In the genomic region with DNA sequence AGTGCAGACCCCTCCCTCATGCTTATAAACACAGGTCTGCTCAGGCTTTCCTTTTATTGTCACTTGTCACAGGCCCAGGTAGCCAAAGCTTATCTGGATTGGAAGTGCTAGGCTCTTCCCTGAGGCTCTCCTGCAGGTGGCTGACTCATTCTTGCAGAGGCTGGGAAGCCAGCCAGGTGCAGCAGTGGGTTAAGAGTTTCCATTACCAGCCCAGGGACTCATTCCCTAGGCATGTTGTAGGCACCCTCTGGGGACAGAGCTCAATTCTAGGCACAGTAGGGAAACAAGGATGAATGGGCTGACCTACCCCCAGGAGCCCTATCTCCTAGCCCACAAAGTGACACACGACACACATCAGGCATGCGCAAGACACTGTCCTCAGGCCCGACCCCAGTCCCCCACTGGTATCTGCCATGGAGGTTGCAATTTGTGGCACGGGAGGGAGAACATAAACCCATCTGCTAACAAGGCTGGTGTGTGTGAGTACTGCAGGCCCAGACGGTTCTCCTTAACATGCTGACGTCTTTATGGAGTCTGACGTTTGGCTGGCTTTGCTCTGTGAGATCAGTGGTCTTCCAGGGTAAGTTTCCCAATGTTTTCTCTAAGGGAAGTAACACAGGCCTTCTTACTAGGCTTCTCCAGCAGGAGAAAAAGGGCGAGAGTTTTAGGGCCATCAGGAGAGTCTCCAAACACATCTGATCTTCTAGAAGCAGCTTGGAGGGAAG, we compare ENCODE assay signal across 8 cellular contexts.
DNase-seq lines count a peak whose midpoint lies in the region; ATAC-seq and TF ChIP-seq lines count a peak whose summit lies in the region.

No MANE protein-coding gene starts in this region.

- no peak for TF ChIP-seq CTCF in testis (IDR thresholded peaks at IDR 0.05)

- no peak for TF ChIP-seq POLR2A in testis (IDR thresholded peaks at IDR 0.05)

- peak; percentile 68 for DNase-seq in HK-2 (ENCODE audit: unreplicated experiment)
- DNase-seq in RKO (ENCODE audit: low spot score) = peak; percentile 16
- peak in 30 of 42 donors; percentile 21 to 72 (median 39) for DNase-seq in head of caudate nucleus
- DNase-seq in testis = peak; percentile 25
- no peak for DNase-seq in HUDEP-2 (lab: John Stamatoyannopoulos, UW; ENCODE audit: unreplicated experiment in 76 of 76)
- DNase-seq in activated T-helper 2 cell treated with anti-CD3 and anti-CD28 coated beads, Interferon-gamma antibody, Interleukin-2, Interleukin-4, amounts not matched to agents 10 μg/mL and 5 μg/mL and 100 μg/mL, durations not matched to agents 14 hours and 24 hours and 36 hours (ENCODE audit: low spot score) = no peak

- peaks cover 2% of the 10 kb centered on the region for H3K27me3 Mint-ChIP-seq in activated T-helper 2 cell treated with anti-CD3 and anti-CD28 coated beads, Interferon-gamma antibody, Interleukin-2, Interleukin-4, amounts not matched to agents 10 μg/mL and 5 μg/mL and 100 μg/mL, durations not matched to agents 14 hours and 24 hours and 36 hours (ENCODE audit: low read depth)

- H3K4me3 Mint-ChIP-seq in activated T-helper 2 cell treated with anti-CD3 and anti-CD28 coated beads, Interferon-gamma antibody, Interleukin-2, Interleukin-4, amounts not matched to agents 10 μg/mL and 5 μg/mL and 100 μg/mL, durations not matched to agents 14 hours and 24 hours and 36 hours (ENCODE audit: low read depth) = no peak overlapping the region

- H3K36me3 ChIP-seq in testis (ENCODE audit: low read depth, missing control alignments) = no peaks in the 10 kb centered on the region

- no peaks in the 10 kb centered on the region for H3K9me3 Mint-ChIP-seq in activated T-helper 2 cell treated with anti-CD3 and anti-CD28 coated beads, Interferon-gamma antibody, Interleukin-2, Interleukin-4, amounts not matched to agents 10 μg/mL and 5 μg/mL and 100 μg/mL, durations not matched to agents 14 hours and 24 hours and 36 hours

- H3K27ac ChIP-seq in testis = no peak overlapping the region

- 85 to 92% methylated on average over 8 of the region's 8 CpGs for WGBS in testis, 2 donors

- H3K27ac Mint-ChIP-seq in activated T-helper 2 cell treated with anti-CD3 and anti-CD28 coated beads, Interferon-gamma antibody, Interleukin-2, Interleukin-4, amounts not matched to agents 10 μg/mL and 5 μg/mL and 100 μg/mL, durations not matched to agents 14 hours and 24 hours and 36 hours = no peak overlapping the region

- H3K4me1 ChIP-seq in testis = peaks cover 10% of the 10 kb centered on the region

- ATAC-seq in HG03025 (IDR thresholded peaks at IDR 0.05; ENCODE audit: low FRiP score, unreplicated experiment) = no peak
- ATAC-seq in HG03097 (IDR thresholded peaks at IDR 0.05; ENCODE audit: low FRiP score, unreplicated experiment) = no peak

- intact Hi-C loops in head of caudate nucleus (cut with DNase I) (no loop called here), testis (cut with DNase I; ENCODE audit: low total_unique reads) (no loop called here)
- intact Hi-C loops in activated T-helper 2 cell treated with anti-CD3 and anti-CD28 coated beads, Interferon-gamma antibody, Interleukin-2, Interleukin-4, amounts not matched to agents 10 μg/mL and 5 μg/mL and 100 μg/mL, durations not matched to agents 14 hours and 24 hours and 36 hours (cut with micrococcal nuclease) = no loop called here

- H3K27me3 ChIP-seq in testis = no peaks in the 10 kb centered on the region

- H3K4me1 Mint-ChIP-seq in activated T-helper 2 cell treated with anti-CD3 and anti-CD28 coated beads, Interferon-gamma antibody, Interleukin-2, Interleukin-4, amounts not matched to agents 10 μg/mL and 5 μg/mL and 100 μg/mL, durations not matched to agents 14 hours and 24 hours and 36 hours (ENCODE audit: low read depth) = peaks cover 28% of the 10 kb centered on the region

- H3K4me3 ChIP-seq in testis = no peak overlapping the region

- H3K9me3 ChIP-seq in testis = no peaks in the 10 kb centered on the region

- H3K36me3 Mint-ChIP-seq in activated T-helper 2 cell treated with anti-CD3 and anti-CD28 coated beads, Interferon-gamma antibody, Interleukin-2, Interleukin-4, amounts not matched to agents 10 μg/mL and 5 μg/mL and 100 μg/mL, durations not matched to agents 14 hours and 24 hours and 36 hours (ENCODE audit: low read depth) = no peaks in the 10 kb centered on the region

Comparison
In these comparisons a context has a peak if more than half of its experiments do, and no peak if none do; other contexts are left out.
1. DNase-seq: peak in HK-2 (single experiment), RKO (single experiment), head of caudate nucleus (30 of 42) and testis (single experiment); none in HUDEP-2 (0 of 76) and activated T-helper 2 cell treated with anti-CD3 and anti-CD28 coated beads, Interferon-gamma antibody, Interleukin-2, Interleukin-4, amounts not matched to agents 10 μg/mL and 5 μg/mL and 100 μg/mL, durations not matched to agents 14 hours and 24 hours and 36 hours (single experiment).